17 cellular contexts compared by ENCODE assay signal in the genomic region with DNA sequence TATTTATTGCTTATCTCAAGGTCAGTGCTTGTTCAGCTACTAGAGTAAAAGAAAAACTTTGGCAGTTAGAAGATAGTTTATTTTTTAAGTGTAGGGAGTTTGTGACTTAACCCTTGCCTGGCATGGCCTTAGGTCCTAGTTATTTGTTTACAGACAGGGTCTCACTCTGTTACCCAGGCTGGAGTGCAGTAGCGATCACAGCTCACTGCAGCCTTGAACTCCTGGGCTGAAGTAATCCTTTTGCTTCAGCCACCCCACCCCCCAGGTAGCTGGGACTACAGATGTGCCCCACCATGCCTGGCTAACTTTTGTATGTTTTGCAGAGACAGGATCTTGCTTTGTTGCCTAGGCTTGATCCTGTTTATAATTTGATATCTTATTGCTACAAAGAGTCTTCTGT. TPM values are rescaled to one million over a fixed set of nuclear protein-coding genes. Genes with fewer than 3 reads are reported as not detected.
DNase-seq lines count a peak whose midpoint lies in the region; ATAC-seq and TF ChIP-seq lines count a peak whose summit lies in the region.
"Had no signal": no experiment of that assay in that cellular context is flagged by ENCODE, and none has a peak within 500 bp of the region (broad histone marks: within the 10 kb centered on the region; RNA-seq: fewer than 3 reads in every experiment).

No MANE protein-coding gene starts in this region.

- no peak for TF ChIP-seq POLR2A in gastroesophageal sphincter (IDR thresholded peaks at IDR 0.05)

- peaks cover 35% of the 10 kb centered on the region for H3K4me1 ChIP-seq in BLaER1
- H3K4me1 ChIP-seq in KMS-11 (ENCODE audit: low read depth, poor library complexity, severe bottlenecking), result peaks cover 24% of the 10 kb centered on the region
- H3K4me1 ChIP-seq in gastroesophageal sphincter, result peaks cover 0 to 35% (median 12%) of the 10 kb centered on the region in 3 donors

- H3K27ac Mint-ChIP-seq in WTC11, result peak overlapping the region; percentile 61
- H3K27ac Mint-ChIP-seq: activated naive CD4-positive, alpha-beta T cell treated with anti-CD3 and anti-CD28 coated beads for 36 hours had no signal

- H3K9me3 ChIP-seq in BLaER1 (peaks cover 8% of the 10 kb centered on the region; the same call in 1 of the 2 replicates), gastroesophageal sphincter (no peaks in the 10 kb centered on the region)
- H3K9me3 ChIP-seq: body of pancreas, lower lobe of right lung, right atrium auricular region, thoracic aorta had no signal

- TF ChIP-seq CTCF in KMS-11 (conservative IDR thresholded peaks at IDR 0.05; ENCODE audit: low read depth, low read length) (no peak), WTC11 (IDR thresholded peaks at IDR 0.05) (no peak), gastroesophageal sphincter (IDR thresholded peaks at IDR 0.05) (no peak)

- peaks cover 84% of the 10 kb centered on the region for H3K79me2 ChIP-seq in KMS-11 (ENCODE audit: insufficient read depth, low read depth)

- H3K9ac ChIP-seq in BLaER1 (peak overlapping the region; percentile 22), KMS-11 (no peak overlapping the region)

- DNase-seq in WTC11 (ENCODE audit: low spot score) (no peak), left kidney (ENCODE audit: low read depth, low spot score) (peak; percentile 52), NCI-H146 treated with DMSO at 0.1 percent for 48 hours (lab: John Stamatoyannopoulos, UW; ENCODE audit: unreplicated experiment) (no peak)
- DNase-seq: activated CD8-positive, alpha-beta memory T cell treated with anti-CD3 and anti-CD28 coated beads, Interleukin-2, amount 50 U/mL, for 4 hours; activated naive CD4-positive, alpha-beta T cell treated with anti-CD3 and anti-CD28 coated beads for 36 hours; body of pancreas; lower lobe of right lung; NCI-H1092 treated with DMSO at 0.1 percent for 48 hours; OCI-M1; stimulated activated CD8-positive, alpha-beta memory T cell treated with anti-CD3 and anti-CD28 coated beads, Interleukin-4, amount 100 ng/mL, for 48 hours had no signal

- no peak overlapping the region for H3K4me3 Mint-ChIP-seq in WTC11
- H3K4me3 Mint-ChIP-seq: activated naive CD4-positive, alpha-beta T cell treated with anti-CD3 and anti-CD28 coated beads for 36 hours had no signal

- H3K4me3 ChIP-seq in BLaER1 (no peak overlapping the region), KMS-11 (IDR thresholded peaks at IDR 0.05; ENCODE audit: insufficient read depth, low read depth, low read length) (no peak overlapping the region), gastroesophageal sphincter (no peak overlapping the region)
- H3K4me3 ChIP-seq: body of pancreas, lower lobe of right lung, right atrium auricular region, thoracic aorta had no signal

- H3K9me3 Mint-ChIP-seq in WTC11, result peaks cover 18% of the 10 kb centered on the region

- peaks cover 38% of the 10 kb centered on the region for H3K36me3 ChIP-seq in BLaER1
- H3K36me3 ChIP-seq in KMS-11 (ENCODE audit: insufficient read depth), result peaks cover 6% of the 10 kb centered on the region; the same call in 1 of the 2 replicates
- no peaks in the 10 kb centered on the region for H3K36me3 ChIP-seq in gastroesophageal sphincter
- H3K36me3 ChIP-seq: lower lobe of right lung, right atrium auricular region, thoracic aorta had no signal

- H2AFZ ChIP-seq in KMS-11 (ENCODE audit: low read depth), result no peak overlapping the region

- no peak for TF ChIP-seq EP300 in gastroesophageal sphincter (IDR thresholded peaks at IDR 0.05)

- H3K27me3 ChIP-seq in BLaER1 (no peaks in the 10 kb centered on the region), KMS-11 (ENCODE audit: insufficient read depth, low read depth) (no peaks in the 10 kb centered on the region), gastroesophageal sphincter (no peaks in the 10 kb centered on the region)
- H3K27me3 ChIP-seq: body of pancreas, right atrium auricular region had no signal

- H3K27ac ChIP-seq in BLaER1 (no peak overlapping the region), KMS-11 (no peak overlapping the region), gastroesophageal sphincter (peak overlapping the region in 1 of 4 donors; percentile 57)
- H3K27ac ChIP-seq: body of pancreas, lower lobe of right lung, right atrium auricular region, thoracic aorta had no signal

- H3K4me1 Mint-ChIP-seq in WTC11, result peaks cover 37% of the 10 kb centered on the region

- H3K4me2 ChIP-seq in BLaER1 (peak overlapping the region; percentile 44), KMS-11 (peak overlapping the region; percentile 4; the same call in 1 of the 2 replicates)

- POLR2A ChIA-PET in WTC11 (lab: Charles Lee), result interaction anchor here (1.2 kb wide), 1 partner anchor 12 kb away, joined by 4 read pairs; no protein-coding TSS in a partner anchor

- H4K20me1 ChIP-seq in BLaER1 (peaks cover 6% of the 10 kb centered on the region; the same call in 1 of the 2 replicates), KMS-11 (ENCODE audit: insufficient read depth) (no peaks in the 10 kb centered on the region)

- no peak for ATAC-seq in WTC11
- ATAC-seq in HG02763 (IDR thresholded peaks at IDR 0.05; ENCODE audit: unreplicated experiment), result no peak
- no peak for ATAC-seq in GM18858 (IDR thresholded peaks at IDR 0.05; ENCODE audit: unreplicated experiment)
- ATAC-seq in gastroesophageal sphincter, result no peak
- ATAC-seq: body of pancreas, lower lobe of right lung had no signal

- peaks cover 41% of the 10 kb centered on the region for H3K36me3 Mint-ChIP-seq in WTC11

- 71 to 89% methylated on average over 1 of the region's 1 CpG for WGBS in gastroesophageal sphincter (ENCODE audit: low coverage in 1 of 2), 2 donors

- CTCF ChIA-PET in WTC11 (lab: Charles Lee), result interaction anchor here (0.6 to 2.0 kb wide), 5 partner anchors 26 to 808 kb away, joined by 3 to 9 read pairs (median 3); a partner anchor contains a TSS

- no peaks in the 10 kb centered on the region for H3K27me3 Mint-ChIP-seq in WTC11 (ENCODE audit: low read depth)

TF ChIP-seq in WTC11, 78 proteins besides CTCF, POLR2A, EP300 and RAD21:
- TF ChIP-seq ATF1 (CRISPR knock-in tag; IDR thresholded peaks at IDR 0.05), result no peak
- TF ChIP-seq, protein P1, sequence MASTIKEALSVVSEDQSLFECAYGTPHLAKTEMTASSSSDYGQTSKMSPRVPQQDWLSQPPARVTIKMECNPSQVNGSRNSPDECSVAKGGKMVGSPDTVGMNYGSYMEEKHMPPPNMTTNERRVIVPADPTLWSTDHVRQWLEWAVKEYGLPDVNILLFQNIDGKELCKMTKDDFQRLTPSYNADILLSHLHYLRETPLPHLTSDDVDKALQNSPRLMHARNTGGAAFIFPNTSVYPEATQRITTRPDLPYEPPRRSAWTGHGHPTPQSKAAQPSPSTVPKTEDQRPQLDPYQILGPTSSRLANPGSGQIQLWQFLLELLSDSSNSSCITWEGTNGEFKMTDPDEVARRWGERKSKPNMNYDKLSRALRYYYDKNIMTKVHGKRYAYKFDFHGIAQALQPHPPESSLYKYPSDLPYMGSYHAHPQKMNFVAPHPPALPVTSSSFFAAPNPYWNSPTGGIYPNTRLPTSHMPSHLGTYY (CRISPR knock-in tag; IDR thresholded peaks at IDR 0.05), result no peak

RNA-seq across cellular contexts. Expression of a gene that starts 4.2 kb away (rescaled TPM):
- total RNA-seq in WTC11 (2021) (72.8 to 81.1 TPM (median 73.3 TPM) in 3 replicates), gastroesophageal sphincter (10 to 100 TPM in 3 of 4 donors, 1 to 10 TPM in 1; 2.8 to 20.7 (median 13.9) TPM)
